Comparison of ENCODE assay signal across 31 cellular contexts in genomic region chr13:19670147-19670546, GRCh38. TPM values are rescaled to one million over a fixed set of nuclear protein-coding genes. Genes with fewer than 3 reads are reported as not detected.
DNase-seq lines count a peak whose midpoint lies in the region; ATAC-seq and TF ChIP-seq lines count a peak whose summit lies in the region.
"Had no signal": no experiment of that assay in that cellular context is flagged by ENCODE, and none has a peak within 500 bp of the region (broad histone marks: within the 10 kb centered on the region; RNA-seq: fewer than 3 reads in every experiment).

No MANE protein-coding gene starts in this region.

- H3K4me3 Mint-ChIP-seq in activated CD4-positive, alpha-beta T cell treated with anti-CD3 and anti-CD28 coated beads for 36 hours: no peak overlapping the region
- no peak overlapping the region for H3K4me3 Mint-ChIP-seq in activated CD4-positive, alpha-beta T cell treated with anti-CD3 and anti-CD28 coated beads, Interleukin-2, amount 10 ng/mL, durations not matched to agents 7 days and 5 days
- no peak overlapping the region for H3K4me3 Mint-ChIP-seq in chondrocyte (ENCODE audit: unreplicated experiment)
- H3K4me3 Mint-ChIP-seq in naive thymus-derived CD8-positive, alpha-beta T cell: no peak overlapping the region
- H3K4me3 Mint-ChIP-seq: activated CD8-positive, alpha-beta memory T cell treated with anti-CD3 and anti-CD28 coated beads, Interleukin-2, amount 10 ng/mL, durations not matched to agents 7 days and 5 days; activated naive CD4-positive, alpha-beta T cell treated with anti-CD3 and anti-CD28 coated beads, Interleukin-2, amount 50 U/mL, for 24 hours; activated T-helper 1 cell treated with anti-CD3 and anti-CD28 coated beads, Interleukin-12 subunit alpha, Interleukin-12 subunit beta, Interleukin-2, Interleukin-4 antibody, amounts not matched to agents 30 ng/mL and 10 ng/mL and 1 ng/mL, durations not matched to agents 14 hours and 24 hours and 36 hours; CD14-positive monocyte; neural crest cell; stimulated activated naive CD8-positive, alpha-beta T cell treated with anti-CD3 and anti-CD28 coated beads, Interleukin-15, amount 100 ng/mL, for 72 hours; T-helper 2 cell treated with Interferon-gamma antibody and Interleukin-4, amounts not matched to agents 5 μg/mL and 100 μg/mL, for 36 hours had no signal

- intact Hi-C loops in activated CD4-positive, alpha-beta T cell treated with anti-CD3 and anti-CD28 coated beads for 36 hours (cut with DNase I, micrococcal nuclease): no loop called here

- TF ChIP-seq CTCF in chondrocyte (IDR thresholded peaks at IDR 0.05): no peak
- TF ChIP-seq CTCF in suprapubic skin (IDR thresholded peaks at IDR 0.05): no peak

- H3K36me3 ChIP-seq in SK-N-MC (ENCODE audit: insufficient read depth, low read length): peaks cover 77% of the 10 kb centered on the region
- H3K36me3 ChIP-seq in suprapubic skin: peaks cover 100% of the 10 kb centered on the region
- H3K36me3 ChIP-seq: ovary had no signal

- TF ChIP-seq EP300 in suprapubic skin (IDR thresholded peaks at IDR 0.05): no peak

- 0 out of 2 replicates have a peak overlapping the region, but pooled peaks have one; percentile 8 for H3K27ac ChIP-seq in SK-N-MC
- H3K27ac ChIP-seq in suprapubic skin: no peak overlapping the region
- H3K27ac ChIP-seq: 22Rv1, cardiac muscle cell, heart left ventricle, ovary, Peyer's patch had no signal

- H3K9me3 ChIP-seq in SK-N-MC (ENCODE audit: low read depth, low read length) (no peaks in the 10 kb centered on the region), suprapubic skin (no peaks in the 10 kb centered on the region)
- H3K9me3 ChIP-seq: heart left ventricle, ovary, Peyer's patch had no signal

- no peak for ATAC-seq in activated CD4-positive, alpha-beta T cell treated with anti-CD3 and anti-CD28 coated beads for 36 hours
- ATAC-seq in naive thymus-derived CD8-positive, alpha-beta T cell: no peak
- ATAC-seq: activated CD8-positive, alpha-beta memory T cell treated with anti-CD3 and anti-CD28 coated beads, Interleukin-2, amount 10 ng/mL, durations not matched to agents 7 days and 5 days; heart left ventricle; stimulated activated naive CD8-positive, alpha-beta T cell treated with anti-CD3 and anti-CD28 coated beads, Interleukin-15, amount 100 ng/mL, for 72 hours had no signal

- peaks cover 68% of the 10 kb centered on the region for H3K36me3 Mint-ChIP-seq in activated CD4-positive, alpha-beta T cell treated with anti-CD3 and anti-CD28 coated beads for 36 hours (ENCODE audit: low read depth)
- peaks cover 68% of the 10 kb centered on the region for H3K36me3 Mint-ChIP-seq in activated CD4-positive, alpha-beta T cell treated with anti-CD3 and anti-CD28 coated beads, Interleukin-2, amount 10 ng/mL, durations not matched to agents 7 days and 5 days (ENCODE audit: low read depth)
- H3K36me3 Mint-ChIP-seq in chondrocyte (ENCODE audit: low read depth): peaks cover 31% of the 10 kb centered on the region
- peaks cover 10 to 99% (median 26%) of the 10 kb centered on the region in 3 donors for H3K36me3 Mint-ChIP-seq in naive thymus-derived CD8-positive, alpha-beta T cell

- no peaks in the 10 kb centered on the region for H3K27me3 ChIP-seq in suprapubic skin
- H3K27me3 ChIP-seq: cardiac muscle cell, heart left ventricle, ovary, Peyer's patch had no signal

- peak overlapping the region; percentile 63 for H3K27ac Mint-ChIP-seq in activated CD4-positive, alpha-beta T cell treated with anti-CD3 and anti-CD28 coated beads for 36 hours
- H3K27ac Mint-ChIP-seq in activated CD4-positive, alpha-beta T cell treated with anti-CD3 and anti-CD28 coated beads, Interleukin-2, amount 10 ng/mL, durations not matched to agents 7 days and 5 days: no peak overlapping the region
- H3K27ac Mint-ChIP-seq in chondrocyte (ENCODE audit: unreplicated experiment): peak overlapping the region; percentile 71
- peak overlapping the region in 6 of 10 donors; percentile 10 to 66 (median 49) for H3K27ac Mint-ChIP-seq in naive thymus-derived CD8-positive, alpha-beta T cell
- H3K27ac Mint-ChIP-seq: activated CD8-positive, alpha-beta memory T cell treated with anti-CD3 and anti-CD28 coated beads, Interleukin-2, amount 10 ng/mL, durations not matched to agents 7 days and 5 days; activated naive CD4-positive, alpha-beta T cell treated with anti-CD3 and anti-CD28 coated beads, Interleukin-2, amount 50 U/mL, for 24 hours; activated T-helper 1 cell treated with anti-CD3 and anti-CD28 coated beads, Interleukin-12 subunit alpha, Interleukin-12 subunit beta, Interleukin-2, Interleukin-4 antibody, amounts not matched to agents 30 ng/mL and 10 ng/mL and 1 ng/mL, durations not matched to agents 14 hours and 24 hours and 36 hours; T-helper 2 cell treated with Interferon-gamma antibody and Interleukin-4, amounts not matched to agents 5 μg/mL and 100 μg/mL, for 36 hours had no signal

- H3K27me3 Mint-ChIP-seq in activated CD4-positive, alpha-beta T cell treated with anti-CD3 and anti-CD28 coated beads for 36 hours: no peaks in the 10 kb centered on the region
- H3K27me3 Mint-ChIP-seq in activated CD4-positive, alpha-beta T cell treated with anti-CD3 and anti-CD28 coated beads, Interleukin-2, amount 10 ng/mL, durations not matched to agents 7 days and 5 days: no peaks in the 10 kb centered on the region
- no peaks in the 10 kb centered on the region for H3K27me3 Mint-ChIP-seq in chondrocyte (ENCODE audit: low read depth)
- no peaks in the 10 kb centered on the region for H3K27me3 Mint-ChIP-seq in naive thymus-derived CD8-positive, alpha-beta T cell
- H3K27me3 Mint-ChIP-seq: activated CD8-positive, alpha-beta memory T cell treated with anti-CD3 and anti-CD28 coated beads, Interleukin-2, amount 10 ng/mL, durations not matched to agents 7 days and 5 days; activated naive CD4-positive, alpha-beta T cell treated with anti-CD3 and anti-CD28 coated beads, Interleukin-2, amount 50 U/mL, for 24 hours; stimulated activated naive CD8-positive, alpha-beta T cell treated with anti-CD3 and anti-CD28 coated beads, Interleukin-15, amount 100 ng/mL, for 72 hours had no signal

- H3K4me3 ChIP-seq in SK-N-MC (no peak overlapping the region), suprapubic skin (no peak overlapping the region)
- H3K4me3 ChIP-seq: cardiac muscle cell, heart left ventricle, ovary, Peyer's patch had no signal

- no peaks in the 10 kb centered on the region for H3K4me1 Mint-ChIP-seq in activated CD4-positive, alpha-beta T cell treated with anti-CD3 and anti-CD28 coated beads for 36 hours
- no peaks in the 10 kb centered on the region for H3K4me1 Mint-ChIP-seq in activated CD4-positive, alpha-beta T cell treated with anti-CD3 and anti-CD28 coated beads, Interleukin-2, amount 10 ng/mL, durations not matched to agents 7 days and 5 days
- peaks cover 14% of the 10 kb centered on the region for H3K4me1 Mint-ChIP-seq in chondrocyte (ENCODE audit: low read depth)
- peaks cover 3 to 14% (median 6%) of the 10 kb centered on the region in 4 donors for H3K4me1 Mint-ChIP-seq in naive thymus-derived CD8-positive, alpha-beta T cell
- H3K4me1 Mint-ChIP-seq: activated CD8-positive, alpha-beta memory T cell treated with anti-CD3 and anti-CD28 coated beads, Interleukin-2, amount 10 ng/mL, durations not matched to agents 7 days and 5 days; activated naive CD4-positive, alpha-beta T cell treated with anti-CD3 and anti-CD28 coated beads, Interleukin-2, amount 50 U/mL, for 24 hours; CD14-positive monocyte; neural crest cell had no signal

- TF ChIP-seq POLR2A in suprapubic skin (IDR thresholded peaks at IDR 0.05): no peak

- DNase-seq in activated CD4-positive, alpha-beta T cell treated with anti-CD3 and anti-CD28 coated beads for 36 hours: no peak
- no peak for DNase-seq in activated CD4-positive, alpha-beta T cell treated with anti-CD3 and anti-CD28 coated beads, Interleukin-2, amount 10 ng/mL, durations not matched to agents 7 days and 5 days
- DNase-seq in SK-N-MC (ENCODE audit: low read depth, low spot score): no peak
- DNase-seq in chondrocyte (ENCODE audit: low spot score): no peak
- DNase-seq in naive thymus-derived CD8-positive, alpha-beta T cell: no peak
- no peak for DNase-seq in stimulated activated CD4-positive, alpha-beta T cell treated with anti-CD3 and anti-CD28 coated beads, Interleukin-2, amount 100 ng/mL, for 48 hours
- DNase-seq in suprapubic skin (ENCODE audit: low spot score in 2 of 2): no peak
- no peak for DNase-seq in activated CD4-positive, alpha-beta T cell treated with anti-CD3 and anti-CD28 coated beads, Interleukin-2, amount 50 U/mL, for 48 hours
- DNase-seq: activated CD4-positive, alpha-beta T cell treated with anti-CD3 and anti-CD28 coated beads for 1 hour; activated CD8-positive, alpha-beta memory T cell treated with anti-CD3 and anti-CD28 coated beads, Interleukin-2, amount 10 ng/mL, durations not matched to agents 7 days and 5 days; cortex of kidney; effector memory CD4-positive, alpha-beta T cell; erythroblast; heart left ventricle; KG1; kidney; NCI-H1105; NCI-H187 treated with DMSO at 0.1 percent for 48 hours; NCI-H2171; NCI-H82; ovary; Peyer's patch; SHP77; stimulated activated naive CD8-positive, alpha-beta T cell treated with anti-CD3 and anti-CD28 coated beads, Interleukin-15, amount 100 ng/mL, for 72 hours had no signal

- CTCF ChIA-PET in activated CD4-positive, alpha-beta T cell treated with anti-CD3 and anti-CD28 coated beads for 36 hours (lab: Charles Lee): interaction anchor here (0.6 kb wide), 1 partner anchor 54 kb away, joined by 3 read pairs; no protein-coding TSS in a partner anchor
- CTCF ChIA-PET in activated CD4-positive, alpha-beta T cell treated with anti-CD3 and anti-CD28 coated beads, Interleukin-2, amount 10 ng/mL, durations not matched to agents 7 days and 5 days (lab: Charles Lee): no interaction called here

- POLR2A ChIA-PET in activated CD4-positive, alpha-beta T cell treated with anti-CD3 and anti-CD28 coated beads for 36 hours (lab: Charles Lee): no interaction called here
- POLR2A ChIA-PET in activated CD4-positive, alpha-beta T cell treated with anti-CD3 and anti-CD28 coated beads, Interleukin-2, amount 10 ng/mL, durations not matched to agents 7 days and 5 days (lab: Charles Lee): no interaction called here
- POLR2A ChIA-PET in naive thymus-derived CD8-positive, alpha-beta T cell (lab: Charles Lee): no interaction called here

- no peak overlapping the region for H3K9ac ChIP-seq in SK-N-MC (ENCODE audit: insufficient read length)

- WGBS in suprapubic skin: 61% methylated on average over 3 of the region's 3 CpGs

- H3K9me3 Mint-ChIP-seq in activated CD4-positive, alpha-beta T cell treated with anti-CD3 and anti-CD28 coated beads for 36 hours (ENCODE audit: low read depth): no peaks in the 10 kb centered on the region
- no peaks in the 10 kb centered on the region for H3K9me3 Mint-ChIP-seq in activated CD4-positive, alpha-beta T cell treated with anti-CD3 and anti-CD28 coated beads, Interleukin-2, amount 10 ng/mL, durations not matched to agents 7 days and 5 days
- H3K9me3 Mint-ChIP-seq in chondrocyte (ENCODE audit: low read depth): no peaks in the 10 kb centered on the region
- H3K9me3 Mint-ChIP-seq in naive thymus-derived CD8-positive, alpha-beta T cell: no peaks in the 10 kb centered on the region
- H3K9me3 Mint-ChIP-seq: activated naive CD4-positive, alpha-beta T cell treated with anti-CD3 and anti-CD28 coated beads, Interleukin-2, amount 50 U/mL, for 24 hours; activated T-helper 1 cell treated with anti-CD3 and anti-CD28 coated beads, Interleukin-12 subunit alpha, Interleukin-12 subunit beta, Interleukin-2, Interleukin-4 antibody, amounts not matched to agents 30 ng/mL and 10 ng/mL and 1 ng/mL, durations not matched to agents 14 hours and 24 hours and 36 hours; CD14-positive monocyte; neural crest cell; stimulated activated naive CD8-positive, alpha-beta T cell treated with anti-CD3 and anti-CD28 coated beads, Interleukin-15, amount 100 ng/mL, for 72 hours; T-helper 2 cell treated with Interferon-gamma antibody and Interleukin-4, amounts not matched to agents 5 μg/mL and 100 μg/mL, for 36 hours had no signal

- no peaks in the 10 kb centered on the region for H3K4me1 ChIP-seq in suprapubic skin
- H3K4me1 ChIP-seq: Peyer's patch had no signal

RNA-seq across cellular contexts. Expression of gene MPHOSPH8, which starts 36.7 kb away (rescaled TPM):
- 10 to 100 TPM; 39.1 to 39.8 TPM for total RNA-seq in activated CD4-positive, alpha-beta T cell treated with anti-CD3 and anti-CD28 coated beads for 36 hours
- 10 to 100 TPM; 44.9 to 49.6 TPM for total RNA-seq in activated CD4-positive, alpha-beta T cell treated with anti-CD3 and anti-CD28 coated beads, Interleukin-2, amount 10 ng/mL, durations not matched to agents 7 days and 5 days
- total RNA-seq in chondrocyte (24.1 to 29.4 TPM (median 24.7 TPM) in 3 replicates), suprapubic skin (10 to 100 TPM; 21.2 to 43.0 (median 30.2) TPM)
- 100 to 1,000 TPM; 107 to 112 TPM for total RNA-seq in naive thymus-derived CD8-positive, alpha-beta T cell
- polyA plus RNA-seq in naive thymus-derived CD8-positive, alpha-beta T cell: 10 to 100 TPM in 2 of 3 donors, 1 to 10 TPM in 1; 8.6 to 17.8 (median 14.4) TPM
